In genomic region chr1:25640646-25641328, GRCh38 we compare ENCODE assay signal across 18 cellular contexts. TPM values are rescaled to one million over a fixed set of nuclear protein-coding genes. Genes with fewer than 3 reads are reported as not detected.
DNase-seq lines count a peak whose midpoint lies in the region; ATAC-seq and TF ChIP-seq lines count a peak whose summit lies in the region.
"Had no signal": no experiment of that assay in that cellular context is flagged by ENCODE, and none has a peak within 500 bp of the region (broad histone marks: within the 10 kb centered on the region; RNA-seq: fewer than 3 reads in every experiment).

No MANE protein-coding gene starts in this region.

- no peak for TF ChIP-seq POLR2A in lower leg skin (IDR thresholded peaks at IDR 0.05)

- DNase-seq in NCI-H82 (lab: John Stamatoyannopoulos, UW) (peak; percentile 22), NCI-H82 treated with DMSO at 0.1 percent for 48 hours (lab: John Stamatoyannopoulos, UW; ENCODE audit: unreplicated experiment) (no peak), WERI-Rb-1 (peak; percentile 46), lower leg skin (ENCODE audit: low spot score in 2 of 2) (peak; percentile 6 to 48), GM19238 (ENCODE audit: insufficient read length, low spot score) (no peak), NCI-H774 (lab: John Stamatoyannopoulos, UW) (no peak)
- no peak for DNase-seq in CD4-positive, alpha-beta T cell
- DNase-seq: activated CD4-positive, alpha-beta T cell treated with anti-CD3 and anti-CD28 coated beads, Interleukin-2, amount 50 U/mL, for 1 hour; glutamatergic neuron; mucosa of descending colon; NCI-H1436 treated with DMSO at 0.1 percent for 48 hours; NCI-H345; SJCRH30; stimulated activated CD4-positive, alpha-beta T cell treated with anti-CD3 and anti-CD28 coated beads, Interleukin-4, amount 100 ng/mL, for 4 hours; upper lobe of right lung had no signal

- no peak for TF ChIP-seq CTCF in CD4-positive, alpha-beta T cell (IDR thresholded peaks at IDR 0.05)
- TF ChIP-seq CTCF in WERI-Rb-1 (IDR thresholded peaks at IDR 0.05; ENCODE audit: low read depth, low read length) (no peak), lower leg skin (IDR thresholded peaks at IDR 0.05) (no peak)

- 80 to 86% methylated on average over 10 of the region's 10 CpGs for WGBS in lower leg skin, 2 donors

- intact Hi-C loops in CD4-positive, alpha-beta T cell (cut with DNase I, micrococcal nuclease): no loop called here
- intact Hi-C loops in lower leg skin (cut with DNase I; ENCODE audit: low total_unique reads): no loop called here

- H3K27me3 ChIP-seq in CD4-positive, alpha-beta T cell (ENCODE audit: control insufficient read depth, insufficient read depth, low read length): no peaks in the 10 kb centered on the region
- H3K27me3 ChIP-seq in WERI-Rb-1 (ENCODE audit: insufficient read depth, low read depth, severe bottlenecking): no peaks in the 10 kb centered on the region
- H3K27me3 ChIP-seq: SJCRH30, upper lobe of right lung had no signal

- peaks cover 82% of the 10 kb centered on the region for H3K4me1 Mint-ChIP-seq in CD4-positive, alpha-beta T cell (ENCODE audit: low read depth)

- POLR2A ChIA-PET in CD4-positive, alpha-beta T cell (lab: Charles Lee): interaction anchor here (0.9 to 5.9 kb wide), 6 partner anchors 9 to 134 kb away, joined by 3 to 59 read pairs (median 29); no protein-coding TSS in a partner anchor

- peaks cover 75% of the 10 kb centered on the region for H3K36me3 Mint-ChIP-seq in CD4-positive, alpha-beta T cell (ENCODE audit: low read depth)

- peak overlapping the region; percentile 72 for H3K27ac ChIP-seq in CD4-positive, alpha-beta T cell (ENCODE audit: low read depth, low read length)
- no peak overlapping the region for H3K27ac ChIP-seq in WERI-Rb-1
- H3K27ac ChIP-seq: SJCRH30, upper lobe of right lung had no signal

- CTCF ChIA-PET in CD4-positive, alpha-beta T cell (lab: Charles Lee): interaction anchor here (0.9 to 4.3 kb wide), 7 partner anchors 8 to 68 kb away, joined by 3 to 28 read pairs (median 5); no protein-coding TSS in a partner anchor

- peak overlapping the region; percentile 82 for H3K4me3 Mint-ChIP-seq in CD4-positive, alpha-beta T cell
- H3K4me3 Mint-ChIP-seq: B cell had no signal

- H3K4me3 ChIP-seq in WERI-Rb-1 (ENCODE audit: low read depth, low read length): no peak overlapping the region; the same call in 1 of the 2 replicates
- H3K4me3 ChIP-seq in lower leg skin (ENCODE audit: low read depth, poor library complexity, severe bottlenecking): no peak overlapping the region
- H3K4me3 ChIP-seq: mucosa of descending colon, SJCRH30, upper lobe of right lung had no signal

- peaks cover 12% of the 10 kb centered on the region for H3K9me3 Mint-ChIP-seq in CD4-positive, alpha-beta T cell

- H3K36me3 ChIP-seq in WERI-Rb-1: no peaks in the 10 kb centered on the region
- H3K36me3 ChIP-seq: upper lobe of right lung had no signal

- peaks cover 4% of the 10 kb centered on the region for H3K9me3 ChIP-seq in CD4-positive, alpha-beta T cell (ENCODE audit: control insufficient read depth, low read length)
- H3K9me3 ChIP-seq in WERI-Rb-1 (ENCODE audit: severe bottlenecking): peaks cover 9% of the 10 kb centered on the region
- H3K9me3 ChIP-seq: upper lobe of right lung had no signal

- ATAC-seq in CD4-positive, alpha-beta T cell (ENCODE audit: poor library complexity): no peak
- ATAC-seq in GM18511 (IDR thresholded peaks at IDR 0.05; ENCODE audit: unreplicated experiment): no peak
- ATAC-seq: mucosa of descending colon, Panc1, upper lobe of right lung had no signal

- H3K27ac Mint-ChIP-seq in CD4-positive, alpha-beta T cell: peak overlapping the region; percentile 89
- H3K27ac Mint-ChIP-seq: B cell had no signal

- H3K27me3 Mint-ChIP-seq in CD4-positive, alpha-beta T cell: no peaks in the 10 kb centered on the region

RNA-seq across cellular contexts. Expression of gene MAN1C1, which starts 24.2 kb away (rescaled TPM):
- total RNA-seq in CD4-positive, alpha-beta T cell: 10 to 100 TPM; 44.4 to 46.9 TPM
- total RNA-seq in lower leg skin: 1 to 10 TPM; 5.9 to 7.3 (median 6.6) TPM

Comparison
In these comparisons a context has a peak if more than half of its experiments do, and no peak if none do; other contexts are left out.
1. DNase-seq: peak in NCI-H82 (single experiment), WERI-Rb-1 (single experiment) and lower leg skin (2 of 2); none in NCI-H82 treated with DMSO at 0.1 percent for 48 hours (single experiment), CD4-positive, alpha-beta T cell (0 of 10), GM19238 (single experiment) and NCI-H774 (single experiment).
2. RNA of gene MAN1C1, which starts 24.2 kb away (total RNA-seq): 44.4 to 46.9 TPM in CD4-positive, alpha-beta T cell; 5.9 to 7.3 TPM in lower leg skin; every median in the first group is over 4 times any median in the second.